Comparison of ENCODE assay signal across 19 cellular contexts in genomic region chr19:38834104-38834490, GRCh38. TPM values are rescaled to one million over a fixed set of nuclear protein-coding genes. Genes with fewer than 3 reads are reported as not detected.
DNase-seq lines count a peak whose midpoint lies in the region; ATAC-seq and TF ChIP-seq lines count a peak whose summit lies in the region.
"Had no signal": no experiment of that assay in that cellular context is flagged by ENCODE, and none has a peak within 500 bp of the region (broad histone marks: within the 10 kb centered on the region; RNA-seq: fewer than 3 reads in every experiment).

No MANE protein-coding gene starts in this region.

- H3K4me3 ChIP-seq in fibroblast of the aortic adventitia (ENCODE audit: low read depth, low read length), result no peak overlapping the region
- H3K4me3 ChIP-seq: body of pancreas, mucosa of descending colon, prostate gland had no signal

- no peak for ATAC-seq in activated CD8-positive, alpha-beta memory T cell treated with anti-CD3 and anti-CD28 coated beads, Interleukin-2, amount 10 ng/mL, durations not matched to agents 7 days and 5 days
- no peak for ATAC-seq in stimulated activated naive B cell treated with anti-CD40 and anti-IgM and Interleukin-4, amounts not matched to agents 10 μg/mL and 1 μg/mL and 100 μg/mL, for 72 hours (replicated peaks)
- no peak for ATAC-seq in GM18858 (IDR thresholded peaks at IDR 0.05; ENCODE audit: unreplicated experiment)
- ATAC-seq: activated T-helper 17 cell treated with anti-CD3 and anti-CD28 coated beads, Interleukin-2, amount 50 U/mL, for 72 hours; body of pancreas; mucosa of descending colon had no signal

- no peaks in the 10 kb centered on the region for H3K9me3 Mint-ChIP-seq in activated CD8-positive, alpha-beta memory T cell treated with anti-CD3 and anti-CD28 coated beads, Interleukin-2, amount 10 ng/mL, durations not matched to agents 7 days and 5 days (ENCODE audit: low read depth)
- no peaks in the 10 kb centered on the region for H3K9me3 Mint-ChIP-seq in stimulated activated naive B cell treated with anti-CD40 and anti-IgM and Interleukin-4, amounts not matched to agents 10 μg/mL and 1 μg/mL and 100 μg/mL, for 72 hours
- H3K9me3 Mint-ChIP-seq: activated T-helper 17 cell treated with anti-CD3 and anti-CD28 coated beads, Interleukin-2, amount 50 U/mL, for 72 hours had no signal

- no peak for DNase-seq in activated CD8-positive, alpha-beta memory T cell treated with anti-CD3 and anti-CD28 coated beads, Interleukin-2, amount 10 ng/mL, durations not matched to agents 7 days and 5 days
- DNase-seq in activated CD8-positive, alpha-beta memory T cell treated with anti-CD3 and anti-CD28 coated beads, Interleukin-2, amount 50 U/mL, for 4 hours, result no peak
- DNase-seq in fibroblast of the aortic adventitia (ENCODE audit: low read depth) (peak; percentile 20), DMS153 treated with DMSO at 0.1 percent for 48 hours (lab: John Stamatoyannopoulos, UW; ENCODE audit: unreplicated experiment) (no peak)
- no peak for DNase-seq in stimulated activated naive B cell treated with anti-CD40 and anti-IgM and Interleukin-4, amounts not matched to agents 10 μg/mL and 1 μg/mL and 100 μg/mL, for 72 hours
- DNase-seq: activated CD4-positive, CD25-positive, alpha-beta regulatory T cell treated with anti-CD3 and anti-CD28 coated beads, Interleukin-2, amount 50 U/mL, for 72 hours; body of pancreas; COR-L47; effector CD8-positive, alpha-beta T cell; HCEC 1CT; kidney; mucosa of descending colon; NCI-H2171 treated with DMSO at 0.1 percent for 48 hours; stimulated activated CD8-positive, alpha-beta memory T cell treated with anti-CD3 and anti-CD28 coated beads, Interleukin-4, amount 100 ng/mL, for 48 hours had no signal

- H3K4me1 Mint-ChIP-seq in activated CD8-positive, alpha-beta memory T cell treated with anti-CD3 and anti-CD28 coated beads, Interleukin-2, amount 10 ng/mL, durations not matched to agents 7 days and 5 days, result peaks cover 27% of the 10 kb centered on the region
- peaks cover 17 to 45% of the 10 kb centered on the region in 2 donors for H3K4me1 Mint-ChIP-seq in stimulated activated naive B cell treated with anti-CD40 and anti-IgM and Interleukin-4, amounts not matched to agents 10 μg/mL and 1 μg/mL and 100 μg/mL, for 72 hours

- no peak for TF ChIP-seq CTCF in fibroblast of the aortic adventitia (IDR thresholded peaks at IDR 0.05; ENCODE audit: insufficient read depth, low read length)

- peak overlapping the region; percentile 2 for H3K27ac Mint-ChIP-seq in activated CD8-positive, alpha-beta memory T cell treated with anti-CD3 and anti-CD28 coated beads, Interleukin-2, amount 10 ng/mL, durations not matched to agents 7 days and 5 days
- H3K27ac Mint-ChIP-seq in stimulated activated naive B cell treated with anti-CD40 and anti-IgM and Interleukin-4, amounts not matched to agents 10 μg/mL and 1 μg/mL and 100 μg/mL, for 72 hours, result peak overlapping the region; percentile 31
- H3K27ac Mint-ChIP-seq: activated T-helper 17 cell treated with anti-CD3 and anti-CD28 coated beads, Interleukin-2, amount 50 U/mL, for 72 hours had no signal

- no peaks in the 10 kb centered on the region for H3K27me3 Mint-ChIP-seq in activated CD8-positive, alpha-beta memory T cell treated with anti-CD3 and anti-CD28 coated beads, Interleukin-2, amount 10 ng/mL, durations not matched to agents 7 days and 5 days
- no peaks in the 10 kb centered on the region for H3K27me3 Mint-ChIP-seq in stimulated activated naive B cell treated with anti-CD40 and anti-IgM and Interleukin-4, amounts not matched to agents 10 μg/mL and 1 μg/mL and 100 μg/mL, for 72 hours
- H3K27me3 Mint-ChIP-seq: activated T-helper 17 cell treated with anti-CD3 and anti-CD28 coated beads, Interleukin-2, amount 50 U/mL, for 72 hours had no signal

- H3K4me3 Mint-ChIP-seq in activated CD8-positive, alpha-beta memory T cell treated with anti-CD3 and anti-CD28 coated beads, Interleukin-2, amount 10 ng/mL, durations not matched to agents 7 days and 5 days, result no peak overlapping the region
- no peak overlapping the region for H3K4me3 Mint-ChIP-seq in stimulated activated naive B cell treated with anti-CD40 and anti-IgM and Interleukin-4, amounts not matched to agents 10 μg/mL and 1 μg/mL and 100 μg/mL, for 72 hours
- H3K4me3 Mint-ChIP-seq: activated T-helper 17 cell treated with anti-CD3 and anti-CD28 coated beads, Interleukin-2, amount 50 U/mL, for 72 hours had no signal

- CTCF ChIA-PET in activated CD8-positive, alpha-beta memory T cell treated with anti-CD3 and anti-CD28 coated beads, Interleukin-2, amount 10 ng/mL, durations not matched to agents 7 days and 5 days (lab: Charles Lee), result interaction anchor here (1.0 to 5.0 kb wide), 3 partner anchors 15 to 96 kb away, joined by 3 to 28 read pairs (median 4); partner anchors contain the start of genes MRPS12 and SARS2

- peaks cover 40% of the 10 kb centered on the region for H3K36me3 Mint-ChIP-seq in activated CD8-positive, alpha-beta memory T cell treated with anti-CD3 and anti-CD28 coated beads, Interleukin-2, amount 10 ng/mL, durations not matched to agents 7 days and 5 days
- peaks cover 34 to 45% of the 10 kb centered on the region in 2 donors for H3K36me3 Mint-ChIP-seq in stimulated activated naive B cell treated with anti-CD40 and anti-IgM and Interleukin-4, amounts not matched to agents 10 μg/mL and 1 μg/mL and 100 μg/mL, for 72 hours

RNA-seq across cellular contexts. Expression of gene ECH1, which starts 2.5 kb away (rescaled TPM):
- total RNA-seq in activated CD8-positive, alpha-beta memory T cell treated with anti-CD3 and anti-CD28 coated beads, Interleukin-2, amount 10 ng/mL, durations not matched to agents 7 days and 5 days, result 100 to 1,000 TPM; 207 to 214 TPM
- total RNA-seq in fibroblast of the aortic adventitia (ENCODE audit: low replicate concordance), result 22.0 and 27.1 TPM in 2 replicates

RNA-seq across cellular contexts. Expression of gene HNRNPL, which starts 15.7 kb away (rescaled TPM):
- 100 to 1,000 TPM; 479 to 611 TPM for total RNA-seq in activated CD8-positive, alpha-beta memory T cell treated with anti-CD3 and anti-CD28 coated beads, Interleukin-2, amount 10 ng/mL, durations not matched to agents 7 days and 5 days
- 122 and 254 TPM in 2 replicates for total RNA-seq in fibroblast of the aortic adventitia (ENCODE audit: low replicate concordance)

RNA-seq across cellular contexts. Expression of gene LGALS4, which starts 21.4 kb away (rescaled TPM):
- total RNA-seq in activated CD8-positive, alpha-beta memory T cell treated with anti-CD3 and anti-CD28 coated beads, Interleukin-2, amount 10 ng/mL, durations not matched to agents 7 days and 5 days, result 1 to 10 TPM; 1.4 to 2.4 TPM
- 0.82 TPM in 1 of 2 replicates, not detected in the other for total RNA-seq in fibroblast of the aortic adventitia (ENCODE audit: low replicate concordance)

RNA-seq across cellular contexts. Expression of gene RINL, which starts 44.0 kb away (rescaled TPM):
- total RNA-seq in activated CD8-positive, alpha-beta memory T cell treated with anti-CD3 and anti-CD28 coated beads, Interleukin-2, amount 10 ng/mL, durations not matched to agents 7 days and 5 days, result 10 to 100 TPM; 80.1 to 81.0 TPM
- 0.81 and 1.3 TPM in 2 replicates for total RNA-seq in fibroblast of the aortic adventitia (ENCODE audit: low replicate concordance)

RNA-seq across cellular contexts. Expression of gene LGALS7B, which starts 45.1 kb away (rescaled TPM):
- total RNA-seq in activated CD8-positive, alpha-beta memory T cell treated with anti-CD3 and anti-CD28 coated beads, Interleukin-2, amount 10 ng/mL, durations not matched to agents 7 days and 5 days, result not detected
- total RNA-seq in fibroblast of the aortic adventitia (ENCODE audit: low replicate concordance), result not detected in 2 replicates
- total RNA-seq: A673; activated T-helper 17 cell treated with anti-CD3 and anti-CD28 coated beads, Interleukin-2, amount 50 U/mL, for 72 hours; body of pancreas; kidney; mucosa of descending colon; ureter had no signal
